ENCODE assay signal across 13 cellular contexts in genomic region chr3:59128685-59129084, GRCh38.
"Had no signal": no experiment of that assay in that cellular context is flagged by ENCODE, and none has a peak within 500 bp of the region (broad histone marks: within the 10 kb centered on the region; RNA-seq: fewer than 3 reads in every experiment).

No MANE protein-coding gene starts in this region.

- H3K4me3 ChIP-seq: adrenal gland, gastroesophageal sphincter, left lung, upper lobe of right lung had no signal

- H3K36me3 Mint-ChIP-seq: natural killer cell treated with Interleukin-12 subunit alpha and Interleukin-12 subunit beta and Interleukin-15 and Interleukin-18, amount 100 ng/mL, for 72 hours had no signal

- H3K27me3 Mint-ChIP-seq: natural killer cell treated with Interleukin-12 subunit alpha and Interleukin-12 subunit beta and Interleukin-15 and Interleukin-18, amount 100 ng/mL, for 72 hours had no signal

- H3K4me1 ChIP-seq: gastroesophageal sphincter, left lung, upper lobe of right lung had no signal

- H3K27ac Mint-ChIP-seq: activated T-helper 2 cell treated with anti-CD3 and anti-CD28 coated beads, Interferon-gamma antibody, Interleukin-2, Interleukin-4, amounts not matched to agents 10 μg/mL and 5 μg/mL and 100 μg/mL, durations not matched to agents 14 hours and 24 hours and 36 hours; effector memory CD8-positive, alpha-beta T cell; natural killer cell treated with Interleukin-12 subunit alpha and Interleukin-12 subunit beta and Interleukin-15 and Interleukin-18, amount 100 ng/mL, for 72 hours had no signal

- H3K9me3 Mint-ChIP-seq: activated T-helper 2 cell treated with anti-CD3 and anti-CD28 coated beads, Interferon-gamma antibody, Interleukin-2, Interleukin-4, amounts not matched to agents 10 μg/mL and 5 μg/mL and 100 μg/mL, durations not matched to agents 14 hours and 24 hours and 36 hours; effector memory CD8-positive, alpha-beta T cell; natural killer cell treated with Interleukin-12 subunit alpha and Interleukin-12 subunit beta and Interleukin-15 and Interleukin-18, amount 100 ng/mL, for 72 hours had no signal

- H3K4me3 Mint-ChIP-seq: effector memory CD8-positive, alpha-beta T cell; natural killer cell treated with Interleukin-12 subunit alpha and Interleukin-12 subunit beta and Interleukin-15 and Interleukin-18, amount 100 ng/mL, for 72 hours had no signal

- H3K36me3 ChIP-seq: adrenal gland, gastroesophageal sphincter, left lung, upper lobe of right lung had no signal

- H3K27ac ChIP-seq: adrenal gland, gastroesophageal sphincter, left lung, upper lobe of right lung had no signal

- DNase-seq: activated naive CD4-positive, alpha-beta T cell treated with anti-CD3 and anti-CD28 coated beads, Interleukin-2, amount 50 U/mL, for 16 hours; adrenal gland; caudate nucleus; cortex of kidney; effector memory CD8-positive, alpha-beta T cell; left lung; stimulated activated CD4-positive, alpha-beta T cell treated with anti-CD3 and anti-CD28 coated beads, Interleukin-4, amount 100 ng/mL, for 1 hour; stimulated activated CD8-positive, alpha-beta memory T cell treated with anti-CD3 and anti-CD28 coated beads, Interleukin-4, amount 100 ng/mL, for 48 hours; stimulated activated naive CD8-positive, alpha-beta T cell treated with anti-CD3 and anti-CD28 coated beads, Interleukin-15, Interleukin-2, amounts not matched to agents 100 U/mL and 50 U/mL, for 24 hours; upper lobe of right lung had no signal

- H3K9me3 ChIP-seq: adrenal gland, gastroesophageal sphincter, left lung, upper lobe of right lung had no signal

- H3K27me3 ChIP-seq: adrenal gland, gastroesophageal sphincter, left lung, upper lobe of right lung had no signal
